ENCODE assay signal across 11 cellular contexts in genomic region chr6:119052292-119052889, GRCh38. TPM values are rescaled to one million over a fixed set of nuclear protein-coding genes. Genes with fewer than 3 reads are reported as not detected.
A peak's percentile ranks its signal among the peaks of the same experiment; 100 is the strongest.
DNase-seq lines count a peak whose midpoint lies in the region; ATAC-seq and TF ChIP-seq lines count a peak whose summit lies in the region.
"Had no signal": no experiment of that assay in that cellular context is flagged by ENCODE, and none has a peak within 500 bp of the region (broad histone marks: within the 10 kb centered on the region; RNA-seq: fewer than 3 reads in every experiment).

No MANE protein-coding gene starts in this region.

- H3K36me3 Mint-ChIP-seq in endodermal cell (ENCODE audit: low read depth): peaks cover 61% of the 10 kb centered on the region

- no peak overlapping the region for H3K4me3 Mint-ChIP-seq in endodermal cell
- H3K4me3 Mint-ChIP-seq: neural crest cell had no signal

- peak; percentile 55 for TF ChIP-seq CTCF in endodermal cell (conservative IDR thresholded peaks at IDR 0.05)

- peaks cover 42% of the 10 kb centered on the region for H3K36me3 ChIP-seq in endodermal cell (ENCODE audit: control insufficient read depth, insufficient read depth, low read length)
- H3K36me3 ChIP-seq: gastrocnemius medialis had no signal

- H3K4me3 ChIP-seq in endodermal cell (ENCODE audit: low read length): no peak overlapping the region
- H3K4me3 ChIP-seq: gastrocnemius medialis had no signal

- TF ChIP-seq POLR2A in GM18505 (IDR thresholded peaks at IDR 0.05; ENCODE audit: borderline replicate concordance, extremely low read depth, insufficient read depth, insufficient read length): no peak

- no peak overlapping the region for H3K9ac ChIP-seq in endodermal cell (ENCODE audit: extremely low read depth, low read length, poor library complexity, severe bottlenecking)

- ATAC-seq in GM18505 (IDR thresholded peaks at IDR 0.05; ENCODE audit: unreplicated experiment) (peak; percentile 50), GM19452 (IDR thresholded peaks at IDR 0.05; ENCODE audit: unreplicated experiment) (peak; percentile 60)
- ATAC-seq: gastrocnemius medialis had no signal

- peaks cover 7% of the 10 kb centered on the region for H3K4me1 ChIP-seq in endodermal cell (ENCODE audit: control insufficient read depth, insufficient read depth, low read length)
- H3K4me1 ChIP-seq: gastrocnemius medialis had no signal

- H3K4me1 Mint-ChIP-seq in endodermal cell: peaks cover 32% of the 10 kb centered on the region
- H3K4me1 Mint-ChIP-seq: neural crest cell had no signal

- peak overlapping the region; percentile 33 for H3K27ac Mint-ChIP-seq in endodermal cell

- H3K9me3 Mint-ChIP-seq in endodermal cell: peaks cover 9% of the 10 kb centered on the region

- H3K9me3 ChIP-seq in endodermal cell (ENCODE audit: control insufficient read depth, low read length): peaks cover 22% of the 10 kb centered on the region
- H3K9me3 ChIP-seq: gastrocnemius medialis had no signal

- WGBS in endodermal cell (ENCODE audit: insufficient coverage in 1 of 2, insufficient read length in 1 of 2), 2 experiments: 93 to 94% methylated on average over 2 of the region's 2 CpGs

- H3K27me3 ChIP-seq in endodermal cell (ENCODE audit: control insufficient read depth, insufficient read depth, low read length, poor library complexity, severe bottlenecking): no peaks in the 10 kb centered on the region
- H3K27me3 ChIP-seq: gastrocnemius medialis had no signal

- DNase-seq in NCI-H69 (lab: John Stamatoyannopoulos, UW): peak; percentile 84
- DNase-seq in endodermal cell: no peak
- DNase-seq in NCI-H2171 (lab: John Stamatoyannopoulos, UW): no peak
- DNase-seq in AG08395 (ENCODE audit: low spot score): no peak
- no peak for DNase-seq in AG20443 (ENCODE audit: low spot score)
- DNase-seq: dermis blood vessel endothelial cell, gastrocnemius medialis, NCI-H446 had no signal

- H3K27me3 Mint-ChIP-seq in endodermal cell (ENCODE audit: insufficient read depth): no peaks in the 10 kb centered on the region

- H3K27ac ChIP-seq in endodermal cell (ENCODE audit: low read depth, low read length): no peak overlapping the region
- H3K27ac ChIP-seq: gastrocnemius medialis had no signal

RNA-seq across cellular contexts. Expression of gene FAM184A, which starts 26.1 kb away (rescaled TPM):
- 100 to 1,000 TPM; 205 to 216 TPM for total RNA-seq in endodermal cell
- 64.9 TPM for polyA plus RNA-seq in endodermal cell (2013, experiment 1 of 2)
- 72.0 TPM for polyA plus RNA-seq in endodermal cell (2013, experiment 2 of 2)
